In the genomic region with DNA sequence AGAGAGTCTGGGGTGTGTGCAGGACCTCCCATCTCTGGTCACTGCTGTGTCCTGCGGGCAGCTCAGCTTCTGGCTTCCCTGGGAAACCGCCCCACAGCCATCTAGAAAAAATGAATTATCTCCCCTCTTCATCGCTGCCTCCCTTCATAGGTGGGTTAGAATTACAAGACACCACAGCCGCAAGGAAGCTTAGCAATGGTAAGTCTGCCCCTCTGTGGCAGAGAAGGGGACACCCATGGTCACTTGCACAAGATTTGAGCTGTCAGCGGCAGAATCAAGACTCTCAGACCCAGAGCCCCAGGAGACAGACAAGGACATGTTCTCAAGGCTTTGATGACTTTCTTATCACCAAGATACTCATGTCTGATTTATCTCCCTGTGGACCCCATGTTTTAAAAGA, we compare ENCODE assay signal across 1 cellular context.
TF ChIP-seq lines count a peak whose summit lies in the region.

No MANE protein-coding gene starts in this region.

TF ChIP-seq in H1, 55 proteins besides CTCF, POLR2A, EP300 and RAD21 (continued from another document):
- TF ChIP-seq, protein P1, sequence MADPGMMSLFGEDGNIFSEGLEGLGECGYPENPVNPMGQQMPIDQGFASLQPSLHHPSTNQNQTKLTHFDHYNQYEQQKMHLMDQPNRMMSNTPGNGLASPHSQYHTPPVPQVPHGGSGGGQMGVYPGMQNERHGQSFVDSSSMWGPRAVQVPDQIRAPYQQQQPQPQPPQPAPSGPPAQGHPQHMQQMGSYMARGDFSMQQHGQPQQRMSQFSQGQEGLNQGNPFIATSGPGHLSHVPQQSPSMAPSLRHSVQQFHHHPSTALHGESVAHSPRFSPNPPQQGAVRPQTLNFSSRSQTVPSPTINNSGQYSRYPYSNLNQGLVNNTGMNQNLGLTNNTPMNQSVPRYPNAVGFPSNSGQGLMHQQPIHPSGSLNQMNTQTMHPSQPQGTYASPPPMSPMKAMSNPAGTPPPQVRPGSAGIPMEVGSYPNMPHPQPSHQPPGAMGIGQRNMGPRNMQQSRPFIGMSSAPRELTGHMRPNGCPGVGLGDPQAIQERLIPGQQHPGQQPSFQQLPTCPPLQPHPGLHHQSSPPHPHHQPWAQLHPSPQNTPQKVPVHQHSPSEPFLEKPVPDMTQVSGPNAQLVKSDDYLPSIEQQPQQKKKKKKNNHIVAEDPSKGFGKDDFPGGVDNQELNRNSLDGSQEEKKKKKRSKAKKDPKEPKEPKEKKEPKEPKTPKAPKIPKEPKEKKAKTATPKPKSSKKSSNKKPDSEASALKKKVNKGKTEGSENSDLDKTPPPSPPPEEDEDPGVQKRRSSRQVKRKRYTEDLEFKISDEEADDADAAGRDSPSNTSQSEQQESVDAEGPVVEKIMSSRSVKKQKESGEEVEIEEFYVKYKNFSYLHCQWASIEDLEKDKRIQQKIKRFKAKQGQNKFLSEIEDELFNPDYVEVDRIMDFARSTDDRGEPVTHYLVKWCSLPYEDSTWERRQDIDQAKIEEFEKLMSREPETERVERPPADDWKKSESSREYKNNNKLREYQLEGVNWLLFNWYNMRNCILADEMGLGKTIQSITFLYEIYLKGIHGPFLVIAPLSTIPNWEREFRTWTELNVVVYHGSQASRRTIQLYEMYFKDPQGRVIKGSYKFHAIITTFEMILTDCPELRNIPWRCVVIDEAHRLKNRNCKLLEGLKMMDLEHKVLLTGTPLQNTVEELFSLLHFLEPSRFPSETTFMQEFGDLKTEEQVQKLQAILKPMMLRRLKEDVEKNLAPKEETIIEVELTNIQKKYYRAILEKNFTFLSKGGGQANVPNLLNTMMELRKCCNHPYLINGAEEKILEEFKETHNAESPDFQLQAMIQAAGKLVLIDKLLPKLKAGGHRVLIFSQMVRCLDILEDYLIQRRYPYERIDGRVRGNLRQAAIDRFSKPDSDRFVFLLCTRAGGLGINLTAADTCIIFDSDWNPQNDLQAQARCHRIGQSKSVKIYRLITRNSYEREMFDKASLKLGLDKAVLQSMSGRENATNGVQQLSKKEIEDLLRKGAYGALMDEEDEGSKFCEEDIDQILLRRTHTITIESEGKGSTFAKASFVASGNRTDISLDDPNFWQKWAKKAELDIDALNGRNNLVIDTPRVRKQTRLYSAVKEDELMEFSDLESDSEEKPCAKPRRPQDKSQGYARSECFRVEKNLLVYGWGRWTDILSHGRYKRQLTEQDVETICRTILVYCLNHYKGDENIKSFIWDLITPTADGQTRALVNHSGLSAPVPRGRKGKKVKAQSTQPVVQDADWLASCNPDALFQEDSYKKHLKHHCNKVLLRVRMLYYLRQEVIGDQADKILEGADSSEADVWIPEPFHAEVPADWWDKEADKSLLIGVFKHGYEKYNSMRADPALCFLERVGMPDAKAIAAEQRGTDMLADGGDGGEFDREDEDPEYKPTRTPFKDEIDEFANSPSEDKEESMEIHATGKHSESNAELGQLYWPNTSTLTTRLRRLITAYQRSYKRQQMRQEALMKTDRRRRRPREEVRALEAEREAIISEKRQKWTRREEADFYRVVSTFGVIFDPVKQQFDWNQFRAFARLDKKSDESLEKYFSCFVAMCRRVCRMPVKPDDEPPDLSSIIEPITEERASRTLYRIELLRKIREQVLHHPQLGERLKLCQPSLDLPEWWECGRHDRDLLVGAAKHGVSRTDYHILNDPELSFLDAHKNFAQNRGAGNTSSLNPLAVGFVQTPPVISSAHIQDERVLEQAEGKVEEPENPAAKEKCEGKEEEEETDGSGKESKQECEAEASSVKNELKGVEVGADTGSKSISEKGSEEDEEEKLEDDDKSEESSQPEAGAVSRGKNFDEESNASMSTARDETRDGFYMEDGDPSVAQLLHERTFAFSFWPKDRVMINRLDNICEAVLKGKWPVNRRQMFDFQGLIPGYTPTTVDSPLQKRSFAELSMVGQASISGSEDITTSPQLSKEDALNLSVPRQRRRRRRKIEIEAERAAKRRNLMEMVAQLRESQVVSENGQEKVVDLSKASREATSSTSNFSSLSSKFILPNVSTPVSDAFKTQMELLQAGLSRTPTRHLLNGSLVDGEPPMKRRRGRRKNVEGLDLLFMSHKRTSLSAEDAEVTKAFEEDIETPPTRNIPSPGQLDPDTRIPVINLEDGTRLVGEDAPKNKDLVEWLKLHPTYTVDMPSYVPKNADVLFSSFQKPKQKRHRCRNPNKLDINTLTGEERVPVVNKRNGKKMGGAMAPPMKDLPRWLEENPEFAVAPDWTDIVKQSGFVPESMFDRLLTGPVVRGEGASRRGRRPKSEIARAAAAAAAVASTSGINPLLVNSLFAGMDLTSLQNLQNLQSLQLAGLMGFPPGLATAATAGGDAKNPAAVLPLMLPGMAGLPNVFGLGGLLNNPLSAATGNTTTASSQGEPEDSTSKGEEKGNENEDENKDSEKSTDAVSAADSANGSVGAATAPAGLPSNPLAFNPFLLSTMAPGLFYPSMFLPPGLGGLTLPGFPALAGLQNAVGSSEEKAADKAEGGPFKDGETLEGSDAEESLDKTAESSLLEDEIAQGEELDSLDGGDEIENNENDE (IDR thresholded peaks at IDR 0.05; ENCODE audit: insufficient replicate concordance, low read length), result no peak
